ENCODE assay signal across 9 cellular contexts in genomic region chr1:15027515-15027948, GRCh38.
A peak's percentile ranks its signal among the peaks of the same experiment; 100 is the strongest.
DNase-seq lines count a peak whose midpoint lies in the region; ATAC-seq and TF ChIP-seq lines count a peak whose summit lies in the region.
"Had no signal": no experiment of that assay in that cellular context is flagged by ENCODE, and none has a peak within 500 bp of the region (broad histone marks: within the 10 kb centered on the region; RNA-seq: fewer than 3 reads in every experiment).

No MANE protein-coding gene starts in this region.

- no peak overlapping the region for H3K4me3 Mint-ChIP-seq in activated CD8-positive, alpha-beta T cell treated with anti-CD3 and anti-CD28 coated beads, Interleukin-2, amount 10 ng/mL, durations not matched to agents 7 days and 5 days
- no peak overlapping the region for H3K4me3 Mint-ChIP-seq in nephron progenitor cell
- H3K4me3 Mint-ChIP-seq: stimulated activated naive CD8-positive, alpha-beta T cell treated with anti-CD3 and anti-CD28 coated beads, Interleukin-15, amount 100 ng/mL, for 72 hours had no signal

- CTCF ChIA-PET in activated CD8-positive, alpha-beta T cell treated with anti-CD3 and anti-CD28 coated beads, Interleukin-2, amount 10 ng/mL, durations not matched to agents 7 days and 5 days (lab: Charles Lee): interaction anchor here (0.8 to 3.8 kb wide), 17 partner anchors 9 to 670 kb away, joined by 3 to 23 read pairs (median 4); no protein-coding TSS in a partner anchor

- no peak for ATAC-seq in activated CD8-positive, alpha-beta T cell treated with anti-CD3 and anti-CD28 coated beads, Interleukin-2, amount 10 ng/mL, durations not matched to agents 7 days and 5 days
- no peak for ATAC-seq in HG03521 (IDR thresholded peaks at IDR 0.05; ENCODE audit: unreplicated experiment)
- ATAC-seq: stimulated activated naive CD8-positive, alpha-beta T cell treated with anti-CD3 and anti-CD28 coated beads, Interleukin-15, amount 100 ng/mL, for 72 hours had no signal

- TF ChIP-seq CTCF in fibroblast of mammary gland (conservative IDR thresholded peaks at IDR 0.05; ENCODE audit: control insufficient read depth, insufficient read depth, low read depth, low read length): peak; percentile 82
- peak; percentile 87 for TF ChIP-seq CTCF in nephron progenitor cell (IDR thresholded peaks at IDR 0.05)

- H3K4me1 Mint-ChIP-seq in activated CD8-positive, alpha-beta T cell treated with anti-CD3 and anti-CD28 coated beads, Interleukin-2, amount 10 ng/mL, durations not matched to agents 7 days and 5 days (ENCODE audit: low read depth): no peaks in the 10 kb centered on the region
- H3K4me1 Mint-ChIP-seq in nephron progenitor cell: peaks cover 69% of the 10 kb centered on the region
- H3K4me1 Mint-ChIP-seq: stimulated activated naive CD8-positive, alpha-beta T cell treated with anti-CD3 and anti-CD28 coated beads, Interleukin-15, amount 100 ng/mL, for 72 hours had no signal

- no peaks in the 10 kb centered on the region for H3K36me3 Mint-ChIP-seq in activated CD8-positive, alpha-beta T cell treated with anti-CD3 and anti-CD28 coated beads, Interleukin-2, amount 10 ng/mL, durations not matched to agents 7 days and 5 days (ENCODE audit: low read depth)
- peaks cover 6% of the 10 kb centered on the region for H3K36me3 Mint-ChIP-seq in nephron progenitor cell (ENCODE audit: low read depth)

- no peak overlapping the region for H3K27ac Mint-ChIP-seq in activated CD8-positive, alpha-beta T cell treated with anti-CD3 and anti-CD28 coated beads, Interleukin-2, amount 10 ng/mL, durations not matched to agents 7 days and 5 days
- H3K27ac Mint-ChIP-seq in nephron progenitor cell: peak overlapping the region; percentile 92
- H3K27ac Mint-ChIP-seq: stimulated activated naive CD8-positive, alpha-beta T cell treated with anti-CD3 and anti-CD28 coated beads, Interleukin-15, amount 100 ng/mL, for 72 hours had no signal

- H3K9me3 Mint-ChIP-seq in activated CD8-positive, alpha-beta T cell treated with anti-CD3 and anti-CD28 coated beads, Interleukin-2, amount 10 ng/mL, durations not matched to agents 7 days and 5 days (ENCODE audit: insufficient read depth): no peaks in the 10 kb centered on the region
- no peaks in the 10 kb centered on the region for H3K9me3 Mint-ChIP-seq in nephron progenitor cell
- H3K9me3 Mint-ChIP-seq: stimulated activated naive CD8-positive, alpha-beta T cell treated with anti-CD3 and anti-CD28 coated beads, Interleukin-15, amount 100 ng/mL, for 72 hours had no signal

- DNase-seq in DMS153 treated with DMSO at 0.1 percent for 48 hours (lab: John Stamatoyannopoulos, UW; ENCODE audit: unreplicated experiment) (peak; percentile 35), DMS153 (lab: John Stamatoyannopoulos, UW) (no peak), NAMALWA (ENCODE audit: low spot score) (peak; percentile 43), fibroblast of mammary gland (ENCODE audit: low read depth) (peak; percentile 58), nephron progenitor cell (peak; percentile 88), ureter (ENCODE audit: low spot score) (peak; percentile 64)
- peak; percentile 42 for DNase-seq in activated CD8-positive, alpha-beta T cell treated with anti-CD3 and anti-CD28 coated beads, Interleukin-2, amount 10 ng/mL, durations not matched to agents 7 days and 5 days

- POLR2A ChIA-PET in activated CD8-positive, alpha-beta T cell treated with anti-CD3 and anti-CD28 coated beads, Interleukin-2, amount 10 ng/mL, durations not matched to agents 7 days and 5 days (lab: Charles Lee): no interaction called here

- no peak overlapping the region for H3K4me3 ChIP-seq in fibroblast of mammary gland (ENCODE audit: control insufficient read depth, low read depth, low read length)

- no peaks in the 10 kb centered on the region for H3K27me3 Mint-ChIP-seq in activated CD8-positive, alpha-beta T cell treated with anti-CD3 and anti-CD28 coated beads, Interleukin-2, amount 10 ng/mL, durations not matched to agents 7 days and 5 days (ENCODE audit: low read depth)
- peaks cover 17% of the 10 kb centered on the region for H3K27me3 Mint-ChIP-seq in nephron progenitor cell (ENCODE audit: low read depth, poor library complexity)
- H3K27me3 Mint-ChIP-seq: stimulated activated naive CD8-positive, alpha-beta T cell treated with anti-CD3 and anti-CD28 coated beads, Interleukin-15, amount 100 ng/mL, for 72 hours had no signal
